In the genomic region with DNA sequence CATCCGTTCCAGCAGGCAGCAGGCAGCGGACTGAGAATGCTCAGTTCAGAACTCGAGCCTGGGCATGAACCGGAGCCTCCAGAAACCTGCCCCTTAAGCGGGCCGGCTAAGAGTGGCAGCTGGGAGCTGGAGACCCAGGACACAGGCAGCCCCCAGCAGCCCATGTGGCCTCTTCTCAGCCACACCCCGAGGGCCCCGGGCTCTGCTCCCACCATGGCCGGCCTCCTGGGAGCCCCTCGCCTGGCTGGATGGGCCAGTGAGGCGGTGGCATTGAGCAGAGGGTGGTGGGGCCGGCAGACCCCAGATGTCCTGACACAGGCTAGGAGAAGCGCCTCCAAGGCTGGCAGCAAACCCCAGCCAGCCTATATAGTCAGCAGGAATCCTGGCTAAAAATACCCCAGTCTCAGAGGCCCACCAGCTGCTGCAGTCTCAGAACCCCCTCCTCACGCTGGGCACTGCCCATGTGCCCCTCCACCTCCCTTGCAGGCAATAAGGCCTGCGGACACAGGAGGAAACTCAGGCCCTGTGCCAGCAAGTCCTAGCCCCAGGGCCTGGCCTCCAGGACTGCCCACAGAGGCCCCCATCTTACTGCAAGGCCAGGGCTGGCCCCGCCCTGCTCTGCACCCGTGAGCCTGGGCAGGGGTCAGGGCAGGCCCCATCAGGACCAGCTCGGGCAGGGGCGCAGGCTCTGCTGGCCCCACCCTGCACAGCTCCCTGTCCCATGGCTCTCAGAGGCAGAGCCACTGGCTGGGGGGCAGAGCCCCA, we compare ENCODE assay signal across 4 cellular contexts. TPM values are rescaled to one million over a fixed set of nuclear protein-coding genes. Genes with fewer than 3 reads are reported as not detected.
"Had no signal": no experiment of that assay in that cellular context is flagged by ENCODE, and none has a peak within 500 bp of the region (broad histone marks: within the 10 kb centered on the region; RNA-seq: fewer than 3 reads in every experiment).

No MANE protein-coding gene starts in this region.

RNA-seq across cellular contexts. Expression of a gene that starts 28.6 kb away (rescaled TPM):
- total RNA-seq: activated CD4-positive, alpha-beta T cell treated with anti-CD3 and anti-CD28 coated beads for 36 hours; activated CD8-positive, alpha-beta T cell treated with anti-CD3 and anti-CD28 coated beads, Interleukin-2, amount 10 ng/mL, durations not matched to agents 7 days and 5 days; OCI-LY7 had no signal
- polyA plus RNA-seq: IgD-negative memory B cell had no signal
